In genomic region chr5:74684900-74685851, GRCh38 we compare ENCODE assay signal across 8 cellular contexts. TPM values are rescaled to one million over a fixed set of nuclear protein-coding genes. Genes with fewer than 3 reads are reported as not detected.
DNase-seq lines count a peak whose midpoint lies in the region; ATAC-seq and TF ChIP-seq lines count a peak whose summit lies in the region.

TSS of gene HEXB (plus strand) at chr5:74685233. CDS start at chr5:74685261, 28 bp downstream.

- H3K9me3 ChIP-seq in ES-I3 (ENCODE audit: control insufficient read depth, insufficient read depth, low read length) = no peaks in the 10 kb centered on the region

- peak within 1 kb of the TSS; percentile 93 for H3K4me2 ChIP-seq in KMS-11

- peak; percentile 86 for DNase-seq in activated naive CD4-positive, alpha-beta T cell treated with anti-CD3 and anti-CD28 coated beads, Interleukin-2, amount 50 U/mL, for 16 hours
- DNase-seq in globus pallidus (ENCODE audit: low spot score) (peak; percentile 81), occipital lobe (lab: John Stamatoyannopoulos, UW) (peak; percentile 80), superior temporal gyrus (ENCODE audit: extremely low spot score) (peak; percentile 78)

- H3K36me3 ChIP-seq in ES-I3 (ENCODE audit: insufficient read depth, low read length) = no peaks in the 10 kb centered on the region
- H3K36me3 ChIP-seq in KMS-11 (ENCODE audit: insufficient read depth) = no peaks in the 10 kb centered on the region

- ATAC-seq in GM21723 (IDR thresholded peaks at IDR 0.05; ENCODE audit: unreplicated experiment) (peak; percentile 83), SK-N-SH treated with all-trans-retinoic acid at 6 μM for 48 hours (peak; percentile 97)

- peaks cover 8% of the 10 kb centered on the region for H3K4me1 ChIP-seq in ES-I3 (ENCODE audit: insufficient read depth, low read length)
- H3K4me1 ChIP-seq in KMS-11 (ENCODE audit: low read depth, poor library complexity, severe bottlenecking) = peaks cover 13% of the 10 kb centered on the region

- H3K4me3 ChIP-seq in KMS-11 (IDR thresholded peaks at IDR 0.05; ENCODE audit: insufficient read depth, low read depth, low read length) = peak within 1 kb of the TSS; percentile 64

- peak within 1 kb of the TSS; percentile 52 for H3K27ac ChIP-seq in KMS-11

- H3K79me2 ChIP-seq in KMS-11 (ENCODE audit: insufficient read depth, low read depth) = peaks cover 5% of the 10 kb centered on the region; the same call in 1 of the 2 replicates

- peak within 1 kb of the TSS; percentile 97 for H2AFZ ChIP-seq in KMS-11 (ENCODE audit: low read depth)

- H3K9ac ChIP-seq in ES-I3 (ENCODE audit: low read depth, low read length) (peak within 1 kb of the TSS; percentile 58), KMS-11 (peak within 1 kb of the TSS; percentile 90)

- H4K20me1 ChIP-seq in KMS-11 (ENCODE audit: insufficient read depth) = no peaks in the 10 kb centered on the region

- no peak for TF ChIP-seq CTCF in KMS-11 (conservative IDR thresholded peaks at IDR 0.05; ENCODE audit: low read depth, low read length)

- no peaks in the 10 kb centered on the region for H3K27me3 ChIP-seq in KMS-11 (ENCODE audit: insufficient read depth, low read depth)

TF ChIP-seq in SK-N-SH treated with all-trans-retinoic acid at 6 μM for 48 hours, 23 proteins besides CTCF, POLR2A, EP300 and RAD21:
- no peak for TF ChIP-seq ISL1 (CRISPR knock-in tag; IDR thresholded peaks at IDR 0.05)
- no peak for TF ChIP-seq RARB (CRISPR knock-in tag; IDR thresholded peaks at IDR 0.05)
- no peak for TF ChIP-seq PATZ1 (CRISPR knock-in tag; IDR thresholded peaks at IDR 0.05; ENCODE audit: borderline replicate concordance)
- TF ChIP-seq CSDC2 (CRISPR knock-in tag; IDR thresholded peaks at IDR 0.05) = no peak
- TF ChIP-seq ZFP3 (CRISPR knock-in tag; IDR thresholded peaks at IDR 0.05) = peak; percentile 89
- no peak for TF ChIP-seq SNAI2 (CRISPR knock-in tag; IDR thresholded peaks at IDR 0.05)
- no peak for TF ChIP-seq ZC3H10 (CRISPR knock-in tag; IDR thresholded peaks at IDR 0.05)
- no peak for TF ChIP-seq PPARA (CRISPR knock-in tag; IDR thresholded peaks at IDR 0.05; ENCODE audit: borderline replicate concordance)
- TF ChIP-seq ARNTL (CRISPR knock-in tag; IDR thresholded peaks at IDR 0.05; ENCODE audit: borderline replicate concordance, low read depth) = no peak
- TF ChIP-seq ESRRG (CRISPR knock-in tag; IDR thresholded peaks at IDR 0.05) = no peak
- TF ChIP-seq CSRNP3 (CRISPR knock-in tag; IDR thresholded peaks at IDR 0.05) = no peak
- no peak for TF ChIP-seq POU6F1 (CRISPR knock-in tag; IDR thresholded peaks at IDR 0.05; ENCODE audit: borderline replicate concordance, low read depth)
- TF ChIP-seq TSHZ2 (CRISPR knock-in tag; IDR thresholded peaks at IDR 0.05) = 0 out of 2 replicates have a peak, but pooled peaks have one; percentile 45
- no peak for TF ChIP-seq CREB5 (CRISPR knock-in tag; IDR thresholded peaks at IDR 0.05; ENCODE audit: low read depth)

RNA-seq across cellular contexts. Expression of gene HEXB, which starts in this region (rescaled TPM):
- total RNA-seq in occipital lobe = 22.5 TPM

Comparison
In these comparisons a context has a peak if more than half of its experiments do, and no peak if none do; other contexts are left out.
1. Peak in every context shown above with its lines: DNase-seq, ATAC-seq, H3K4me3 ChIP-seq and H3K27ac ChIP-seq.